Comparison of ENCODE assay signal across 28 cellular contexts in the genomic region with DNA sequence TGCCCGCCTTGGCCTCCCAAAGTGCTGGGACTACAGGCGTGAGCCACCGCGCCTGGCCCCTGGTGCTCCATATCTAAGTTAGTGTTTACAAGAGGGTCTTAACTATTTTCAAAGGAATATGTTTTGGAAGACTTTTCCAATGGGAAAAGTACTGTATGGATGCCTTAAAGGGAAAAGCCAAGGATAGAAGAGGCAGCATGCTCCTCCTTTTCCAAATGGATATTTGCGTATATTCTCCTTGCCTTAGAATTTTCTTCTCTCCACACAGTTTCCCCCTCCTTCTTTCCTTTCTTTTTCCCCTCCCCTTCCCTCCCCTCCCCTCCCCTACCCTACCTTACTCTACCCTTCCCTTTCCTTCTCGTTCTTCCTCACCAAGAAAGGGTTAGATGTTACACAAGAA.
"Had no signal": no experiment of that assay in that cellular context is flagged by ENCODE, and none has a peak within 500 bp of the region (broad histone marks: within the 10 kb centered on the region; RNA-seq: fewer than 3 reads in every experiment).

No MANE protein-coding gene starts in this region.

- ATAC-seq: effector memory CD8-positive, alpha-beta T cell; esophagus mucosa; foreskin keratinocyte; gastrocnemius medialis; gastroesophageal sphincter; heart left ventricle; heart right ventricle had no signal

- H3K4me1 ChIP-seq: gastrocnemius medialis, gastroesophageal sphincter had no signal

- H3K27me3 ChIP-seq: colonic mucosa, dorsolateral prefrontal cortex, esophagus muscularis mucosa, foreskin keratinocyte, gastrocnemius medialis, gastroesophageal sphincter had no signal

- H3K9me3 ChIP-seq: colonic mucosa, esophagus muscularis mucosa, esophagus squamous epithelium, gastrocnemius medialis, gastroesophageal sphincter, heart left ventricle, heart right ventricle had no signal

- H3K27ac ChIP-seq: colonic mucosa, coronary artery, dorsolateral prefrontal cortex, epithelial cell of prostate, esophagus muscularis mucosa, esophagus squamous epithelium, foreskin keratinocyte, gastrocnemius medialis, gastroesophageal sphincter, heart left ventricle, heart right ventricle had no signal

- H3K36me3 ChIP-seq: colonic mucosa, esophagus muscularis mucosa, esophagus squamous epithelium, gastrocnemius medialis, gastroesophageal sphincter, heart left ventricle, heart right ventricle had no signal

- DNase-seq: colonic mucosa; cortex of kidney; dermis blood vessel endothelial cell; dorsolateral prefrontal cortex; effector CD4-positive, alpha-beta T cell; effector CD8-positive, alpha-beta T cell; effector memory CD4-positive, alpha-beta T cell; effector memory CD8-positive, alpha-beta T cell; endodermal cell; erythroblast; esophagus squamous epithelium; foreskin fibroblast; foreskin keratinocyte; foreskin melanocyte; gastrocnemius medialis; glutamatergic neuron; head of caudate nucleus; heart left ventricle; heart right ventricle had no signal

- FAIRE-seq: colon, endometrium, endothelial cell of umbilical vein, frontal cortex had no signal

- H3K4me3 ChIP-seq: colonic mucosa, coronary artery, dorsolateral prefrontal cortex, esophagus muscularis mucosa, esophagus squamous epithelium, gastrocnemius medialis, gastroesophageal sphincter, heart left ventricle, heart right ventricle had no signal
